Comparison of ENCODE assay signal across 8 cellular contexts in the genomic region with DNA sequence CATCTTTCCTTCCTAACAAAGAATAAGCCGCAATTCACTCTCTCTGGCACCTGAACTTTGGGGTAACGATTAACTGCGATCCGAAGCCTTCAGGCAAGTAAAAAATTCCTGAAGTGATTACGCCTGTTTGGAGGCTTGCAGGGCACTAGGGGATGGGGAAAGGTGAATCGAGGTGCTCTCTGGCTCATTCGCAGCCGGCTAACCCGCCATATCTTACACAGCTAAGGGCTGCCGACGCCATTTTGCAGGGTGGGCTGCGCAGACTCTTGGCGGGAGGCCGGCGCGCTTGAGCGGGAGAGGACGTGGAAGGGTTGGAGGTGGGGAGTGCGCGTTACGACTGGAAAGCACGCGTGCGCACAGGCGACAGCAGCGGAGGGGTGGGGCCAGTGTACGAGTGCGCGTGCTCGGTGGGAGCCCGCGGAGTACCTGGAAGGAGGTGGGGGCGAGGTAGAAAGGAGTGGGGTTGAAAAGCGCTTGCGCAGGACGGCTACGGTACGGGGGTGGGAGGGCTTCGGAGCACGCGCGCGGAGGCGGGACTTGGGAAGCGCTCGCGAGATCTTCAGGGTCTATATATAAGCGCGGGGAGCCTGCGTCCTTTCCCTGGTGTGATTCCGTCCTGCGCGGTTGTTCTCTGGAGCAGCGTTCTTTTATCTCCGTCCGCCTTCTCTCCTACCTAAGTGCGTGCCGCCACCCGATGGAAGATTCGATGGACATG. TPM values are rescaled to one million over a fixed set of nuclear protein-coding genes. Genes with fewer than 3 reads are reported as not detected.
A peak's percentile ranks its signal among the peaks of the same experiment; 100 is the strongest.
DNase-seq lines count a peak whose midpoint lies in the region; ATAC-seq and TF ChIP-seq lines count a peak whose summit lies in the region.

A gene with protein sequence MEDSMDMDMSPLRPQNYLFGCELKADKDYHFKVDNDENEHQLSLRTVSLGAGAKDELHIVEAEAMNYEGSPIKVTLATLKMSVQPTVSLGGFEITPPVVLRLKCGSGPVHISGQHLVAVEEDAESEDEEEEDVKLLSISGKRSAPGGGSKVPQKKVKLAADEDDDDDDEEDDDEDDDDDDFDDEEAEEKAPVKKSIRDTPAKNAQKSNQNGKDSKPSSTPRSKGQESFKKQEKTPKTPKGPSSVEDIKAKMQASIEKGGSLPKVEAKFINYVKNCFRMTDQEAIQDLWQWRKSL (plus strand): TSS at position 595 of the 715 bp plus-strand sequence. CDS start 100 bp downstream, at position 695.

- H3K4me3 ChIP-seq in PC-3 (ENCODE audit: low read length) (peak within 1 kb of the TSS; percentile 85), mucosa of descending colon (peak within 1 kb of the TSS; percentile 91)

- no peak for TF ChIP-seq EP300 in Ishikawa (IDR thresholded peaks at IDR 0.05; ENCODE audit: borderline replicate concordance)

- CTCF ChIA-PET in PC-3 (lab: Charles Lee): no interaction called here

- intact Hi-C loops in PC-3 (cut with micrococcal nuclease): loop anchor here (5.0 kb wide), 1 partner anchor 1795 kb away; no protein-coding TSS in a partner anchor
- intact Hi-C loops in mucosa of descending colon (cut with DNase I, micrococcal nuclease): no loop called here

- H3K4me1 ChIP-seq in PC-3 (ENCODE audit: insufficient read depth, low read length) (peaks cover 27% of the 10 kb centered on the region), mucosa of descending colon (ENCODE audit: low read depth) (peaks cover 18% of the 10 kb centered on the region)

- H3K27ac ChIP-seq in PC-3 (ENCODE audit: low read length): peak within 1 kb of the TSS; percentile 46
- H3K27ac ChIP-seq in epithelial cell of prostate: peak within 1 kb of the TSS; percentile 86

- no peak for TF ChIP-seq RAD21 in Ishikawa (IDR thresholded peaks at IDR 0.05; ENCODE audit: low read depth)

- peaks cover 44% of the 10 kb centered on the region for H3K36me3 ChIP-seq in PC-3 (ENCODE audit: low read depth, low read length)
- peaks cover 5% of the 10 kb centered on the region for H3K36me3 ChIP-seq in mucosa of descending colon (ENCODE audit: low read depth)

- no peaks in the 10 kb centered on the region for H3K27me3 ChIP-seq in PC-3 (ENCODE audit: low read length)

- no peaks in the 10 kb centered on the region for H3K9me2 ChIP-seq in PC-3 (replicated peaks; ENCODE audit: low read length)

- ATAC-seq in GM21576 (IDR thresholded peaks at IDR 0.05; ENCODE audit: unreplicated experiment): peak; percentile 83
- peak; percentile 81 for ATAC-seq in PC-3
- peak; percentile 98 for ATAC-seq in mucosa of descending colon

- no TSS peak for BruUV-seq in PC-3 (replicated peaks; lab: Mats Ljungman, UMichigan)

- peak within 1 kb of the TSS; percentile 95 for H3K4me2 ChIP-seq in PC-3 (ENCODE audit: low read length)

- no peaks in the 10 kb centered on the region for H3F3A ChIP-seq in PC-3 (ENCODE audit: low read length, unreplicated experiment)

- peak; percentile 99 for DNase-seq in DMS114 treated with DMSO at 0.1 percent for 48 hours (lab: John Stamatoyannopoulos, UW; ENCODE audit: unreplicated experiment)
- DNase-seq in PC-3: peak; percentile 99
- peak; percentile 97 for DNase-seq in activated T-cell treated with anti-CD3 and anti-CD28 coated beads for 48 hours (ENCODE audit: low read depth)
- DNase-seq in epithelial cell of prostate (ENCODE audit: low read depth, low spot score): peak; percentile 92
- DNase-seq in mucosa of descending colon: peak; percentile 96 to 99 (median 98)
- peak; percentile 95 for DNase-seq in stimulated activated CD8-positive, alpha-beta memory T cell treated with anti-CD3 and anti-CD28 coated beads, Interleukin-4, amount 100 ng/mL, for 24 hours (ENCODE audit: low read depth)

- H4K20me1 ChIP-seq in PC-3 (ENCODE audit: low read length): peaks cover 46% of the 10 kb centered on the region

- H3K9me3 ChIP-seq in PC-3 (ENCODE audit: low read length): no peaks in the 10 kb centered on the region
- no peaks in the 10 kb centered on the region for H3K9me3 ChIP-seq in mucosa of descending colon

- H2AFZ ChIP-seq in PC-3 (ENCODE audit: low read length): peak within 1 kb of the TSS; percentile 82

- TF ChIP-seq CTCF in PC-3 (conservative IDR thresholded peaks at IDR 0.05; ENCODE audit: low read depth, low read length) (no peak), mucosa of descending colon (IDR thresholded peaks at IDR 0.05) (no peak)

- H3K9ac ChIP-seq in PC-3 (ENCODE audit: low read length): peak within 1 kb of the TSS; percentile 95

- POLR2A ChIA-PET in PC-3 (lab: Charles Lee; ENCODE audit: unreplicated experiment): no interaction called here

- peaks cover 58% of the 10 kb centered on the region for H3K79me2 ChIP-seq in PC-3 (ENCODE audit: low read length)

TF ChIP-seq in Ishikawa, 13 proteins besides CTCF, POLR2A, EP300 and RAD21:
- TF ChIP-seq YY1 (IDR thresholded peaks at IDR 0.05; ENCODE audit: low read depth) (peak; percentile 97), EGR1 (IDR thresholded peaks at IDR 0.05) (peak; percentile 70), TAF1 (IDR thresholded peaks at IDR 0.05; ENCODE audit: low read depth) (peak; percentile 98), CREB1 (IDR thresholded peaks at IDR 0.05; ENCODE audit: low read depth) (no peak)
- TF ChIP-seq, protein P1, sequence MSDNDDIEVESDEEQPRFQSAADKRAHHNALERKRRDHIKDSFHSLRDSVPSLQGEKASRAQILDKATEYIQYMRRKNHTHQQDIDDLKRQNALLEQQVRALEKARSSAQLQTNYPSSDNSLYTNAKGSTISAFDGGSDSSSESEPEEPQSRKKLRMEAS (IDR thresholded peaks at IDR 0.05): peak; percentile 93

RNA-seq across cellular contexts. Expression of the gene that starts here (rescaled TPM):
- total RNA-seq in PC-3 (2014; rRNA removed) (2,251 and 2,265 TPM in 2 replicates), mucosa of descending colon (100 to 1,000 TPM; 404 to 623 (median 596) TPM)

Comparison
In these comparisons a context has a peak if more than half of its experiments do, and no peak if none do; other contexts are left out.
1. Peak in every context shown above with its lines: DNase-seq, ATAC-seq, H3K4me3 ChIP-seq and H3K27ac ChIP-seq.